ENCODE assay signal across 23 cellular contexts in genomic region chr6:90428514-90428913, GRCh38.
"Had no signal": no experiment of that assay in that cellular context is flagged by ENCODE, and none has a peak within 500 bp of the region (broad histone marks: within the 10 kb centered on the region; RNA-seq: fewer than 3 reads in every experiment).

No MANE protein-coding gene starts in this region.

- H2AFZ ChIP-seq: hepatocyte had no signal

- DNase-seq: dermis blood vessel endothelial cell; effector memory CD4-positive, alpha-beta T cell; gastrocnemius medialis; heart left ventricle; left cardiac atrium; left lung; mesendoderm; naive thymus-derived CD8-positive, alpha-beta T cell; nephron progenitor cell; nucleus accumbens; stimulated activated CD4-positive, alpha-beta T cell treated with anti-CD3 and anti-CD28 coated beads, Interleukin-2, amount 100 ng/mL, for 24 hours; stimulated activated CD4-positive, alpha-beta T cell treated with anti-CD3 and anti-CD28 coated beads, Interleukin-4, amount 100 ng/mL, for 24 hours; stimulated activated naive CD4-positive, alpha-beta T cell treated with Interleukin-2 at 50 U/mL for 16 hours; stomach; thyroid gland had no signal

- H3K27ac ChIP-seq: coronary artery, gastrocnemius medialis, heart left ventricle, hepatocyte, left lung, prostate gland, right atrium auricular region, stomach, thyroid gland had no signal

- H3K4me1 ChIP-seq: gastrocnemius medialis, heart left ventricle, left lung, prostate gland, right atrium auricular region, stomach, thyroid gland had no signal

- H3K9me3 ChIP-seq: prostate gland, thyroid gland had no signal

- H3K79me2 ChIP-seq: hepatocyte had no signal

- ATAC-seq: gastrocnemius medialis; heart left ventricle; left cardiac atrium; left lung; naive thymus-derived CD8-positive, alpha-beta T cell; sciatic nerve; stimulated activated effector memory CD8-positive, alpha-beta T cell treated with anti-CD3 and anti-CD28 coated beads, Interleukin-12 subunit alpha, Interleukin-12 subunit beta, amount 100 ng/mL, for 72 hours had no signal

- H3K4me3 ChIP-seq: coronary artery, heart left ventricle, hepatocyte, left lung, prostate gland, right atrium auricular region, stomach, thyroid gland had no signal

- FAIRE-seq: endothelial cell of umbilical vein, urothelium cell line had no signal

- H3K36me3 ChIP-seq: gastrocnemius medialis, heart left ventricle, left lung, prostate gland, right atrium auricular region, stomach, thyroid gland had no signal

- H3K27me3 ChIP-seq: gastrocnemius medialis, heart left ventricle, left lung, right atrium auricular region, stomach, thyroid gland had no signal

- H3K4me2 ChIP-seq: hepatocyte had no signal
